Comparison of ENCODE assay signal across 22 cellular contexts in genomic region chr1:157723157-157723556, GRCh38. TPM values are rescaled to one million over a fixed set of nuclear protein-coding genes. Genes with fewer than 3 reads are reported as not detected.
A peak's percentile ranks its signal among the peaks of the same experiment; 100 is the strongest.
DNase-seq lines count a peak whose midpoint lies in the region; ATAC-seq and TF ChIP-seq lines count a peak whose summit lies in the region.
"Had no signal": no experiment of that assay in that cellular context is flagged by ENCODE, and none has a peak within 500 bp of the region (broad histone marks: within the 10 kb centered on the region; RNA-seq: fewer than 3 reads in every experiment).

No MANE protein-coding gene starts in this region.

- H3K4me1 Mint-ChIP-seq in CD4-positive, CD25-positive, alpha-beta regulatory T cell = peaks cover 13 to 52% (median 41%) of the 10 kb centered on the region in 4 donors
- peaks cover 79 to 86% of the 10 kb centered on the region in 2 donors for H3K4me1 Mint-ChIP-seq in immature natural killer cell
- peaks cover 32% of the 10 kb centered on the region for H3K4me1 Mint-ChIP-seq in stimulated activated effector memory CD8-positive, alpha-beta T cell treated with anti-CD3 and anti-CD28 coated beads, Interleukin-12 subunit alpha, Interleukin-12 subunit beta, amount 100 ng/mL, for 72 hours

- intact Hi-C loops in right cardiac atrium (cut with DNase I) = no loop called here

- H4K20me1 ChIP-seq in DOHH2 (ENCODE audit: control insufficient read depth, insufficient read depth, low read depth, low read length) = no peaks in the 10 kb centered on the region
- H4K20me1 ChIP-seq: BLaER1 had no signal

- peak overlapping the region; percentile 47 for H3K27ac ChIP-seq in CD4-positive, CD25-positive, alpha-beta regulatory T cell (ENCODE audit: insufficient read depth, low read length, poor library complexity, severe bottlenecking)
- H3K27ac ChIP-seq in DOHH2 (ENCODE audit: low read depth, low read length) (peak overlapping the region; percentile 96; the same call in 1 of the 2 replicates), right cardiac atrium (ENCODE audit: low read length) (no peak overlapping the region)
- H3K27ac ChIP-seq: BLaER1 had no signal

- ATAC-seq in CD4-positive, CD25-positive, alpha-beta regulatory T cell (ENCODE audit: low read depth in 2 of 2) = peak; percentile 26 to 40
- ATAC-seq in stimulated activated effector memory CD8-positive, alpha-beta T cell treated with anti-CD3 and anti-CD28 coated beads, Interleukin-12 subunit alpha, Interleukin-12 subunit beta, amount 100 ng/mL, for 72 hours = peak; percentile 67
- no peak for ATAC-seq in GM19395 (IDR thresholded peaks at IDR 0.05; ENCODE audit: unreplicated experiment)
- ATAC-seq in right cardiac atrium = no peak

- H3K9me2 ChIP-seq in DOHH2 (replicated peaks; ENCODE audit: control insufficient read depth, low read length) = no peaks in the 10 kb centered on the region
- H3K9me2 ChIP-seq: SK-N-SH had no signal

- H3K4me3 ChIP-seq in CD4-positive, CD25-positive, alpha-beta regulatory T cell (ENCODE audit: low read depth, low read length) = peak overlapping the region; percentile 56
- H3K4me3 ChIP-seq in DOHH2 (ENCODE audit: low read length) (no peak overlapping the region), right cardiac atrium (ENCODE audit: low read length) (no peak overlapping the region)
- H3K4me3 ChIP-seq: BLaER1 had no signal

- no peaks in the 10 kb centered on the region for H3K36me3 Mint-ChIP-seq in CD4-positive, CD25-positive, alpha-beta regulatory T cell
- H3K36me3 Mint-ChIP-seq in immature natural killer cell = peaks cover 11 to 15% (median 13%) of the 10 kb centered on the region in 3 donors
- peaks cover 5% of the 10 kb centered on the region for H3K36me3 Mint-ChIP-seq in stimulated activated effector memory CD8-positive, alpha-beta T cell treated with anti-CD3 and anti-CD28 coated beads, Interleukin-12 subunit alpha, Interleukin-12 subunit beta, amount 100 ng/mL, for 72 hours

- peaks cover 25% of the 10 kb centered on the region for H3F3A ChIP-seq in DOHH2 (ENCODE audit: control insufficient read depth, insufficient read depth)

- no peaks in the 10 kb centered on the region for H3K36me3 ChIP-seq in CD4-positive, CD25-positive, alpha-beta regulatory T cell (ENCODE audit: control insufficient read depth, insufficient read depth, low read length)
- H3K36me3 ChIP-seq in DOHH2 (ENCODE audit: control insufficient read depth, low read length) = peaks cover 12% of the 10 kb centered on the region
- H3K36me3 ChIP-seq: BLaER1 had no signal

- peak overlapping the region; percentile 3 to 34 (median 17) for H3K4me3 Mint-ChIP-seq in CD4-positive, CD25-positive, alpha-beta regulatory T cell
- peak overlapping the region; percentile 56 to 81 (median 63) for H3K4me3 Mint-ChIP-seq in immature natural killer cell
- H3K4me3 Mint-ChIP-seq in stimulated activated effector memory CD8-positive, alpha-beta T cell treated with anti-CD3 and anti-CD28 coated beads, Interleukin-12 subunit alpha, Interleukin-12 subunit beta, amount 100 ng/mL, for 72 hours = peak overlapping the region; percentile 8
- H3K4me3 Mint-ChIP-seq: CD4-positive, alpha-beta memory T cell had no signal

- no peaks in the 10 kb centered on the region for H3K79me2 ChIP-seq in DOHH2 (ENCODE audit: control insufficient read depth, low read length)

- peaks cover 32% of the 10 kb centered on the region for H3K4me1 ChIP-seq in CD4-positive, CD25-positive, alpha-beta regulatory T cell (ENCODE audit: control insufficient read depth, insufficient read depth, low read length, poor library complexity, severe bottlenecking)
- peaks cover 52% of the 10 kb centered on the region for H3K4me1 ChIP-seq in DOHH2 (ENCODE audit: control insufficient read depth, low read length)
- no peaks in the 10 kb centered on the region for H3K4me1 ChIP-seq in right cardiac atrium (ENCODE audit: control insufficient read depth, insufficient read depth, low read length)
- H3K4me1 ChIP-seq: BLaER1 had no signal

- H3K27me3 ChIP-seq in CD4-positive, CD25-positive, alpha-beta regulatory T cell (ENCODE audit: control insufficient read depth, insufficient read depth, low read length) = no peaks in the 10 kb centered on the region
- no peaks in the 10 kb centered on the region for H3K27me3 ChIP-seq in DOHH2 (ENCODE audit: control insufficient read depth, low read length)
- no peaks in the 10 kb centered on the region for H3K27me3 ChIP-seq in right cardiac atrium (ENCODE audit: control insufficient read depth, insufficient read depth)
- H3K27me3 ChIP-seq: BLaER1 had no signal

- 76% methylated on average over 2 of the region's 2 CpGs for WGBS in right cardiac atrium

- H3K27ac Mint-ChIP-seq in CD4-positive, CD25-positive, alpha-beta regulatory T cell = peak overlapping the region; percentile 38 to 93 (median 82)
- peak overlapping the region; percentile 81 to 93 (median 90) for H3K27ac Mint-ChIP-seq in immature natural killer cell
- peak overlapping the region; percentile 66 for H3K27ac Mint-ChIP-seq in stimulated activated effector memory CD8-positive, alpha-beta T cell treated with anti-CD3 and anti-CD28 coated beads, Interleukin-12 subunit alpha, Interleukin-12 subunit beta, amount 100 ng/mL, for 72 hours
- H3K27ac Mint-ChIP-seq: CD4-positive, alpha-beta memory T cell had no signal

- no peaks in the 10 kb centered on the region for H3K27me3 Mint-ChIP-seq in CD4-positive, CD25-positive, alpha-beta regulatory T cell
- H3K27me3 Mint-ChIP-seq in immature natural killer cell (ENCODE audit: low read depth in 3 of 3) = peaks cover 0 to 6% (median 5%) of the 10 kb centered on the region in 3 donors

- no peak for TF ChIP-seq CTCF in DOHH2 (IDR thresholded peaks at IDR 0.05; ENCODE audit: low read depth, low read length, poor library complexity, severe bottlenecking)

- H3K4me2 ChIP-seq in DOHH2 (ENCODE audit: low read length) = no peak overlapping the region
- H3K4me2 ChIP-seq: BLaER1, SK-N-SH had no signal

- DNase-seq in CD4-positive, CD25-positive, alpha-beta regulatory T cell = peak in 1 of 3 donors; percentile 30
- DNase-seq in immature natural killer cell = peak; percentile 71 to 75 (median 74)
- no peak for DNase-seq in stimulated activated effector memory CD8-positive, alpha-beta T cell treated with anti-CD3 and anti-CD28 coated beads, Interleukin-12 subunit alpha, Interleukin-12 subunit beta, amount 100 ng/mL, for 72 hours (ENCODE audit: low spot score in 2 of 2)
- DNase-seq in right cardiac atrium = no peak
- no peak for DNase-seq in RPMI8226
- DNase-seq: Calu3; CD4-positive, alpha-beta memory T cell; DMS153; IMR-90; NCI-H1105; NCI-H146; NCI-H2029; NCI-H2227 treated with DMSO at 0.1 percent for 48 hours; NCI-H510A treated with DMSO at 0.1 percent for 48 hours; NCI-H748 treated with DMSO at 0.1 percent for 48 hours; SIG-M5; SK-N-SH had no signal

- peaks cover 0 to 23% (median 10%) of the 10 kb centered on the region in 7 donors for H3K9me3 Mint-ChIP-seq in CD4-positive, CD25-positive, alpha-beta regulatory T cell
- H3K9me3 Mint-ChIP-seq in immature natural killer cell = peaks cover 0 to 18% (median 13%) of the 10 kb centered on the region in 6 donors
- H3K9me3 Mint-ChIP-seq in stimulated activated effector memory CD8-positive, alpha-beta T cell treated with anti-CD3 and anti-CD28 coated beads, Interleukin-12 subunit alpha, Interleukin-12 subunit beta, amount 100 ng/mL, for 72 hours = peaks cover 13% of the 10 kb centered on the region

- H3K9me3 ChIP-seq in CD4-positive, CD25-positive, alpha-beta regulatory T cell (ENCODE audit: control insufficient read depth in 2 of 2, low read length in 2 of 2) = peaks cover 7 to 13% of the 10 kb centered on the region in 2 experiments
- peaks cover 34% of the 10 kb centered on the region for H3K9me3 ChIP-seq in DOHH2 (ENCODE audit: control insufficient read depth, insufficient read depth, low read length)
- H3K9me3 ChIP-seq in right cardiac atrium (ENCODE audit: control insufficient read depth, low read length) = peaks cover 3% of the 10 kb centered on the region
- H3K9me3 ChIP-seq: SK-N-SH had no signal

RNA-seq across cellular contexts. Expression of gene FCRL3, which starts 22.6 kb away (rescaled TPM):
- 24.8 TPM for total RNA-seq in CD4-positive, CD25-positive, alpha-beta regulatory T cell
- polyA plus RNA-seq in CD4-positive, CD25-positive, alpha-beta regulatory T cell = 10 to 100 TPM; 41.1 to 69.9 (median 61.8) TPM
- polyA plus RNA-seq in immature natural killer cell (100 to 1,000 TPM in 2 of 3 donors, 10 to 100 TPM in 1; 60.3 to 119 (median 115) TPM), right cardiac atrium (not detected)
- under 1 TPM in 1 of 4 donors, not detected in 3; 0.08 TPM for total RNA-seq in right cardiac atrium
- total RNA-seq: A673, Daoy, IMR-90 had no signal
- polyA plus RNA-seq: IMR-90, SK-N-SH had no signal

RNA-seq across cellular contexts. Expression of gene FCRL2, which starts 53.8 kb away (rescaled TPM):
- total RNA-seq in CD4-positive, CD25-positive, alpha-beta regulatory T cell = 0.17 TPM
- polyA plus RNA-seq in CD4-positive, CD25-positive, alpha-beta regulatory T cell = under 1 TPM in 2 of 4 donors, not detected in 2; 0.09 to 0.15 TPM
- polyA plus RNA-seq in immature natural killer cell (not detected), right cardiac atrium (not detected)
- not detected for total RNA-seq in right cardiac atrium
- total RNA-seq: A673; CD4-positive, alpha-beta memory T cell; Daoy; IMR-90 had no signal
- polyA plus RNA-seq: IMR-90, SK-N-SH had no signal

Comparison
In these comparisons a context has a peak if more than half of its experiments do, and no peak if none do; other contexts are left out.
1. ATAC-seq: peak in CD4-positive, CD25-positive, alpha-beta regulatory T cell (2 of 2) and stimulated activated effector memory CD8-positive, alpha-beta T cell treated with anti-CD3 and anti-CD28 coated beads, Interleukin-12 subunit alpha, Interleukin-12 subunit beta, amount 100 ng/mL, for 72 hours (single experiment); none in GM19395 (single experiment) and right cardiac atrium (0 of 2).
2. DNase-seq: peak in immature natural killer cell (3 of 3); none in stimulated activated effector memory CD8-positive, alpha-beta T cell treated with anti-CD3 and anti-CD28 coated beads, Interleukin-12 subunit alpha, Interleukin-12 subunit beta, amount 100 ng/mL, for 72 hours (0 of 2), right cardiac atrium (0 of 3) and RPMI8226 (single experiment).
3. H3K4me3 Mint-ChIP-seq: peak in every context shown above with its lines; median percentile 63 in immature natural killer cell; 17 in CD4-positive, CD25-positive, alpha-beta regulatory T cell; 8 in stimulated activated effector memory CD8-positive, alpha-beta T cell treated with anti-CD3 and anti-CD28 coated beads, Interleukin-12 subunit alpha, Interleukin-12 subunit beta, amount 100 ng/mL, for 72 hours.
4. RNA of gene FCRL3, which starts 22.6 kb away (polyA plus RNA-seq): 60.3 to 119 TPM in immature natural killer cell and 41.1 to 69.9 TPM in CD4-positive, CD25-positive, alpha-beta regulatory T cell; not detected in right cardiac atrium (single experiment); every median in the first group is over 10 times any median in the second.
5. Peak in every context shown above with its lines, with median percentiles within 50 percentile points of each other: H3K27ac Mint-ChIP-seq.